10 cellular contexts compared by ENCODE assay signal in the genomic region with DNA sequence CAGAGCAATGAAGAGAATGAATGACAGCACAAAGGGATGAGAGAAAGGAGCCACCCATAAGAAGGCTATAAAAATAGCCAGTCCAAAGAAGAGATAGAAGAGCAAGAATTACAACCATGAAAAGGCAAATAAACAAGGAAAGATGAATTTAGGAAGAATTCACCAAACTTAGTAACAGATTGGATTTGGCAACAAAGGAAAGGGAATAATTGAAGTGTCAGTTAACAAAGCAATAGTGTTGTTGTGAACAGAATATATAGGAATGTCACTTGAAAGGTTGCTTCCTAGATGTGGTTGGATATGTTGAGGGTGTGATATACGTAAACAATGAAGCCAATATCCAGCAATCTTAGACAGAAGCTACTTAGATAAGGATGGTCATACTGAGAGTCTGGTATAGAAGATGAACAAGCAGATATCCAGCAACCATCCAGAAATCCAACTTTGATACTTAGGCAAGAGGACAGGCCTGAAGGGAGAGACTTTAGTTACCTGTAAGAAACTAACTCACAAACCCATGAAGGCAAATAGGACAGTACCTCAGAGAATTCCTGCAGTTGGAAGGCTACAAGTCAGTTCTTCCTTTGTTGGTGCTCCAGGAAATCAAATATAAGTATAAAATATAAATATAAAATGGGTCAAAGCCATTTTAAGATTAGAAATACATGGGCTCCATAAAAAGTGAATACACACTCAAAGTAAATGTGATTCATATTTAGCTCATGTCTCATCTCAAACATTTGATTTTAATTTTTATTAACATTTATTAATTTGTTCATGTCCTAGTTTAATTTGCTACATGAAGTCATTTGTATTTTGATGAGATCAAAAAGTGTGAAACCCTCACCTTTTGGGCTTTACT.
DNase-seq lines count a peak whose midpoint lies in the region; ATAC-seq and TF ChIP-seq lines count a peak whose summit lies in the region.
"Had no signal": no experiment of that assay in that cellular context is flagged by ENCODE, and none has a peak within 500 bp of the region (broad histone marks: within the 10 kb centered on the region; RNA-seq: fewer than 3 reads in every experiment).

No MANE protein-coding gene starts in this region.

- ATAC-seq in gastroesophageal sphincter, result no peak
- ATAC-seq: left ventricle myocardium superior had no signal

- intact Hi-C loops in PC-9 (cut with micrococcal nuclease; ENCODE audit: unreplicated experiment), result loop anchor here (10.0 kb wide), 1 partner anchor 129 kb away; no protein-coding TSS in a partner anchor
- intact Hi-C loops in tibial artery (cut with DNase I; ENCODE audit: low total_unique reads), result no loop called here

- TF ChIP-seq CTCF in PC-9 (conservative IDR thresholded peaks at IDR 0.05), result no peak
- TF ChIP-seq CTCF in gastroesophageal sphincter (IDR thresholded peaks at IDR 0.05), result no peak
- no peak for TF ChIP-seq CTCF in tibial artery (IDR thresholded peaks at IDR 0.05)

- DNase-seq in activated naive CD4-positive, alpha-beta T cell treated with anti-CD3 and anti-CD28 coated beads, Interleukin-2, amount 50 U/mL, for 16 hours, result no peak
- DNase-seq in PC-9, result no peak
- DNase-seq in tibial artery, result no peak
- no peak for DNase-seq in pons (ENCODE audit: low spot score)
- no peak for DNase-seq in kidney glomerular epithelial cell (lab: John Stamatoyannopoulos, UW)
- DNase-seq in trophoblast cell, result no peak
- DNase-seq: left ventricle myocardium superior, NCI-H187 had no signal

- H3K4me3 ChIP-seq in PC-9 (no peak overlapping the region), gastroesophageal sphincter (no peak overlapping the region), tibial artery (no peak overlapping the region), trophoblast cell (ENCODE audit: low read depth, low read length) (no peak overlapping the region)

- H3K4ac ChIP-seq in trophoblast cell (ENCODE audit: low read depth, low read length), result no peak overlapping the region

- H3K4me2 ChIP-seq in PC-9, result peak overlapping the region; percentile 94
- H3K4me2 ChIP-seq in trophoblast cell (ENCODE audit: low read length), result no peak overlapping the region

- no peak overlapping the region for H3K23ac ChIP-seq in trophoblast cell (ENCODE audit: low read length)

- H3K27ac ChIP-seq in PC-9 (peak overlapping the region; percentile 63; the same call in 1 of the 2 replicates), gastroesophageal sphincter (peak overlapping the region in 3 of 4 donors; percentile 89 to 95 (median 90)), tibial artery (peak overlapping the region; percentile 84 to 90), trophoblast cell (ENCODE audit: low read depth, low read length) (no peak overlapping the region)

- no peaks in the 10 kb centered on the region for H3K9me2 ChIP-seq in PC-9 (ENCODE audit: insufficient read depth)

- POLR2A ChIA-PET in PC-9 (lab: Charles Lee; ENCODE audit: unreplicated experiment), result interaction anchor here (0.5 to 1.1 kb wide), 8 partner anchors 10 to 172 kb away, joined by 3 to 17 read pairs (median 4); a partner anchor contains a TSS

- WGBS in gastroesophageal sphincter (ENCODE audit: low coverage in 1 of 2), 2 donors, result 100% methylated on average over 1 of the region's 1 CpG
- WGBS in trophoblast cell (ENCODE audit: extremely low coverage, insufficient coverage, insufficient read length), result no CpG with 5 or more reads among the region's 1 CpG

- H3K4me1 ChIP-seq in PC-9 (replicated peaks; ENCODE audit: insufficient read depth), result no peaks in the 10 kb centered on the region
- peaks cover 0 to 45% (median 7%) of the 10 kb centered on the region in 3 donors for H3K4me1 ChIP-seq in gastroesophageal sphincter
- peaks cover 0 to 43% (median 5%) of the 10 kb centered on the region in 4 donors for H3K4me1 ChIP-seq in tibial artery
- no peaks in the 10 kb centered on the region for H3K4me1 ChIP-seq in trophoblast cell (ENCODE audit: control insufficient read depth in 1 of 2, insufficient read depth in 2 of 2, low read length in 2 of 2)

- peaks cover 16% of the 10 kb centered on the region for H3K79me1 ChIP-seq in trophoblast cell (ENCODE audit: low read length)

- no peak for TF ChIP-seq EP300 in gastroesophageal sphincter (IDR thresholded peaks at IDR 0.05)

- no TSS peak for BruUV-seq in PC-9 (replicated peaks; lab: Mats Ljungman, UMichigan)

- H4K91ac ChIP-seq in trophoblast cell (ENCODE audit: low read depth, low read length), result no peak overlapping the region

- H3K27me3 Mint-ChIP-seq in activated naive CD4-positive, alpha-beta T cell treated with anti-CD3 and anti-CD28 coated beads, Interleukin-2, amount 50 U/mL, for 24 hours, result no peaks in the 10 kb centered on the region

- H4K8ac ChIP-seq in trophoblast cell (ENCODE audit: low read depth, low read length), result no peak overlapping the region

- H2AK5ac ChIP-seq in trophoblast cell (ENCODE audit: low read length), result no peak overlapping the region

- H4K12ac ChIP-seq in trophoblast cell (ENCODE audit: low read depth, low read length), result no peak overlapping the region

- H3K79me2 ChIP-seq in PC-9 (ENCODE audit: low read depth) (peaks cover 26% of the 10 kb centered on the region), trophoblast cell (ENCODE audit: control insufficient read depth, insufficient read depth, low read length, poor library complexity) (peaks cover 8% of the 10 kb centered on the region)

- H3K9me3 ChIP-seq in PC-9 (ENCODE audit: insufficient read depth, low read depth), result no peaks in the 10 kb centered on the region
- H3K9me3 ChIP-seq in gastroesophageal sphincter, result no peaks in the 10 kb centered on the region
- H3K9me3 ChIP-seq in tibial artery, result no peaks in the 10 kb centered on the region
- no peaks in the 10 kb centered on the region for H3K9me3 ChIP-seq in trophoblast cell (ENCODE audit: insufficient read depth, low read depth, low read length)

- H3K9ac ChIP-seq in trophoblast cell (ENCODE audit: low read length), result no peak overlapping the region

- H3F3A ChIP-seq in PC-9 (ENCODE audit: insufficient read depth, low read depth), result peaks cover 26% of the 10 kb centered on the region; the same call in 1 of the 2 replicates

- H3K14ac ChIP-seq in trophoblast cell (ENCODE audit: low read length), result no peak overlapping the region

- CTCF ChIA-PET in PC-9 (lab: Charles Lee), result interaction anchor here (0.7 kb wide), 1 partner anchor 71 kb away, joined by 3 read pairs; no protein-coding TSS in a partner anchor

- H3K27me3 ChIP-seq in PC-9 (ENCODE audit: insufficient read depth, low read depth), result no peaks in the 10 kb centered on the region
- H3K27me3 ChIP-seq in gastroesophageal sphincter, result peaks cover 7% of the 10 kb centered on the region
- no peaks in the 10 kb centered on the region for H3K27me3 ChIP-seq in tibial artery
- H3K27me3 ChIP-seq in trophoblast cell (ENCODE audit: insufficient read depth, low read length), result no peaks in the 10 kb centered on the region

- no peak for TF ChIP-seq POLR2A in gastroesophageal sphincter (IDR thresholded peaks at IDR 0.05)

- peak overlapping the region; percentile 12 for H3K27ac Mint-ChIP-seq in activated naive CD4-positive, alpha-beta T cell treated with anti-CD3 and anti-CD28 coated beads, Interleukin-2, amount 50 U/mL, for 24 hours

- no peaks in the 10 kb centered on the region for H4K20me1 ChIP-seq in PC-9 (ENCODE audit: insufficient read depth)

- H3K4me1 Mint-ChIP-seq in activated naive CD4-positive, alpha-beta T cell treated with anti-CD3 and anti-CD28 coated beads, Interleukin-2, amount 50 U/mL, for 24 hours, result peaks cover 44% of the 10 kb centered on the region

- H2AFZ ChIP-seq in PC-9 (no peak overlapping the region), trophoblast cell (ENCODE audit: insufficient read depth, low read length, poor library complexity) (no peak overlapping the region)

- H3K36me3 ChIP-seq in PC-9 (ENCODE audit: low read depth) (0 out of 2 replicates have a peak, but pooled peaks cover 4% of the 10 kb centered on the region), gastroesophageal sphincter (no peaks in the 10 kb centered on the region), tibial artery (no peaks in the 10 kb centered on the region), trophoblast cell (ENCODE audit: control insufficient read depth in 1 of 2, insufficient read depth in 2 of 2, low read length in 2 of 2) (no peaks in the 10 kb centered on the region)

- H3K4me3 Mint-ChIP-seq in activated naive CD4-positive, alpha-beta T cell treated with anti-CD3 and anti-CD28 coated beads, Interleukin-2, amount 50 U/mL, for 24 hours, result peak overlapping the region; percentile 19

- no peaks in the 10 kb centered on the region for H3K36me3 Mint-ChIP-seq in activated naive CD4-positive, alpha-beta T cell treated with anti-CD3 and anti-CD28 coated beads, Interleukin-2, amount 50 U/mL, for 24 hours

- no peak overlapping the region for H2BK12ac ChIP-seq in trophoblast cell (ENCODE audit: low read length)

- H2BK5ac ChIP-seq in trophoblast cell (ENCODE audit: low read depth, low read length, poor library complexity), result no peak overlapping the region

- no peaks in the 10 kb centered on the region for H3K9me3 Mint-ChIP-seq in activated naive CD4-positive, alpha-beta T cell treated with anti-CD3 and anti-CD28 coated beads, Interleukin-2, amount 50 U/mL, for 24 hours

- H3K18ac ChIP-seq in trophoblast cell (ENCODE audit: low read length), result no peak overlapping the region

- H2BK120ac ChIP-seq in trophoblast cell (ENCODE audit: insufficient read depth, low read length, poor library complexity), result no peak overlapping the region
